ENCODE assay signal across 20 cellular contexts in the genomic region with DNA sequence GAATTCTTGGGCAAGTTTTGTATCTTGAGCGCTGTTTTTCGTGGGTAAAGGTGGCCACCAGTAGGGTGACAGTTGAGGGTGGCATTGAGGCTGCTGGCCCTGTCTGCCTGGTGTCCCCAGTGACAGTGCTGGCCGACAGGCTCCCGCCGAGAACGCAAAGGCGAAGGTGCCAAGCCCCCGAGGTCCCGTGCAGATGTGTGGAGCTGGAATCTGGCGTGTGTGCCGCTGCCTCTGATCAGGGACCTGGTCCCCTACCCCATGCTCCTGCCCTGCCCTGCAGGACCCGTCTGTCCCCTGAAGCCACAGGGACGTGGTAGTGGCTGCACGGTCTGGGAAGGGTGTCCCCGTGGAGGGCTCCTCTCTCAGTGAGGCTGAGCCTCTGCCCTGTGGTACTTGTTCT. TPM values are rescaled to one million over a fixed set of nuclear protein-coding genes. Genes with fewer than 3 reads are reported as not detected.
A peak's percentile ranks its signal among the peaks of the same experiment; 100 is the strongest.
DNase-seq lines count a peak whose midpoint lies in the region; ATAC-seq, FAIRE-seq and TF ChIP-seq lines count a peak whose summit lies in the region.
"Had no signal": no experiment of that assay in that cellular context is flagged by ENCODE, and none has a peak within 500 bp of the region (broad histone marks: within the 10 kb centered on the region; RNA-seq: fewer than 3 reads in every experiment).

No MANE protein-coding gene starts in this region.

- H3K4me1 ChIP-seq in heart right ventricle = peaks cover 21 to 45% (median 35%) of the 10 kb centered on the region in 9 donors
- H3K4me1 ChIP-seq in suprapubic skin = peaks cover 32% of the 10 kb centered on the region
- peaks cover 0 to 62% (median 31%) of the 10 kb centered on the region in 3 donors for H3K4me1 ChIP-seq in gastroesophageal sphincter

- FAIRE-seq in HTR-8/SVneo (lab: Jason Lieb, UNC) = no peak

- ATAC-seq in heart right ventricle (no peak), Right ventricle myocardium inferior (no peak), activated B cell treated with CpG ODN at 0.5 μM for 24 hours (ENCODE audit: low read depth) (no peak), gastroesophageal sphincter (no peak)
- ATAC-seq: left lung had no signal

- intact Hi-C loops in heart right ventricle (cut with DNase I) = loop anchor here in 2 of 10 donors (5.0 to 10.0 kb wide), 3 partner anchors 39 to 99 kb away; a partner anchor contains a TSS
- intact Hi-C loops in Right ventricle myocardium inferior (cut with DNase I) = no loop called here
- intact Hi-C loops in activated B cell treated with CpG ODN at 0.5 μM for 24 hours (cut with micrococcal nuclease) = no loop called here

- H3K4me3 ChIP-seq in heart right ventricle = peak overlapping the region in 2 of 10 donors; percentile 87 to 99
- peak overlapping the region; percentile 82 for H3K4me3 ChIP-seq in suprapubic skin
- no peak overlapping the region for H3K4me3 ChIP-seq in gastroesophageal sphincter
- H3K4me3 ChIP-seq: thyroid gland had no signal

- 80% methylated on average over 15 of the region's 15 CpGs for WGBS in heart right ventricle, 2 donors
- 89% methylated on average over 9 of the region's 15 CpGs for WGBS in suprapubic skin
- 100% methylated on average over 1 of the region's 15 CpGs; no CpG with 5 or more reads in 1 of the 2 donors for WGBS in gastroesophageal sphincter (ENCODE audit: low coverage in 1 of 2), 2 donors

- H3K27ac Mint-ChIP-seq in activated B cell treated with CpG ODN at 0.5 μM for 24 hours (peak overlapping the region; percentile 50), immature natural killer cell (peak overlapping the region in 1 of 6 donors; percentile 19)
- H3K27ac Mint-ChIP-seq: activated CD4-positive, alpha-beta memory T cell treated with anti-CD3 and anti-CD28 coated beads, Interleukin-2, amount 10 ng/mL, durations not matched to agents 7 days and 5 days had no signal

- H3K27ac ChIP-seq in heart right ventricle = peak overlapping the region in 7 of 10 donors; percentile 73 to 100 (median 98)
- H3K27ac ChIP-seq in suprapubic skin = no peak overlapping the region
- H3K27ac ChIP-seq in gastroesophageal sphincter = peak overlapping the region in 1 of 4 donors; percentile 88
- H3K27ac ChIP-seq: left lung, thyroid gland had no signal

- H3K27me3 Mint-ChIP-seq in activated B cell treated with CpG ODN at 0.5 μM for 24 hours (no peaks in the 10 kb centered on the region), immature natural killer cell (ENCODE audit: low read depth in 3 of 3) (peaks cover 6 to 15% (median 14%) of the 10 kb centered on the region in 3 donors)
- H3K27me3 Mint-ChIP-seq: activated CD4-positive, alpha-beta memory T cell treated with anti-CD3 and anti-CD28 coated beads, Interleukin-2, amount 10 ng/mL, durations not matched to agents 7 days and 5 days had no signal

- H3K4me3 Mint-ChIP-seq in activated B cell treated with CpG ODN at 0.5 μM for 24 hours (peak overlapping the region; percentile 19), immature natural killer cell (peak overlapping the region; percentile 22 to 98 (median 44))

- H3K9me3 ChIP-seq in heart right ventricle (no peaks in the 10 kb centered on the region), suprapubic skin (no peaks in the 10 kb centered on the region), gastroesophageal sphincter (no peaks in the 10 kb centered on the region)
- H3K9me3 ChIP-seq: esophagus muscularis mucosa, left lung, thyroid gland had no signal

- CTCF ChIA-PET in activated B cell treated with CpG ODN at 0.5 μM for 24 hours (lab: Charles Lee) = no interaction called here

- no peak for DNase-seq in heart right ventricle
- DNase-seq in Right ventricle myocardium inferior (ENCODE audit: missing footprints) = no peak
- DNase-seq in activated B cell treated with CpG ODN at 0.5 μM for 24 hours = no peak
- DNase-seq in immature natural killer cell = no peak
- DNase-seq in suprapubic skin (ENCODE audit: low spot score in 2 of 2) = no peak
- no peak for DNase-seq in HTR-8/SVneo (ENCODE audit: insufficient read length, low spot score)
- no peak for DNase-seq in GM10266 (ENCODE audit: extremely low spot score)
- DNase-seq: activated CD4-positive, alpha-beta memory T cell treated with anti-CD3 and anti-CD28 coated beads, Interleukin-2, amount 10 ng/mL, durations not matched to agents 7 days and 5 days; amygdala; DMS79; hippocampal formation; NCI-H1436; NCI-H524; nucleus accumbens; thyroid gland had no signal

- H3K27me3 ChIP-seq in heart right ventricle (no peaks in the 10 kb centered on the region), suprapubic skin (no peaks in the 10 kb centered on the region), gastroesophageal sphincter (no peaks in the 10 kb centered on the region)
- H3K27me3 ChIP-seq: esophagus muscularis mucosa, left lung, thyroid gland had no signal

- H3K9me3 Mint-ChIP-seq in activated B cell treated with CpG ODN at 0.5 μM for 24 hours (no peaks in the 10 kb centered on the region), immature natural killer cell (no peaks in the 10 kb centered on the region)
- H3K9me3 Mint-ChIP-seq: activated CD4-positive, alpha-beta memory T cell treated with anti-CD3 and anti-CD28 coated beads, Interleukin-2, amount 10 ng/mL, durations not matched to agents 7 days and 5 days had no signal

- H3K36me3 ChIP-seq in heart right ventricle (peaks cover 0 to 60% (median 38%) of the 10 kb centered on the region in 9 donors), suprapubic skin (peaks cover 43% of the 10 kb centered on the region), gastroesophageal sphincter (peaks cover 0 to 49% of the 10 kb centered on the region in 2 donors)

- TF ChIP-seq POLR2A in suprapubic skin (IDR thresholded peaks at IDR 0.05) (no peak), gastroesophageal sphincter (IDR thresholded peaks at IDR 0.05) (no peak)

- POLR2A ChIA-PET in activated B cell treated with CpG ODN at 0.5 μM for 24 hours (lab: Charles Lee) = interaction anchor here (0.6 to 2.6 kb wide), 4 partner anchors 30 to 652 kb away, joined by 3 to 18 read pairs (median 7); a partner anchor contains a TSS

- TF ChIP-seq EP300 in suprapubic skin (IDR thresholded peaks at IDR 0.05) = no peak
- TF ChIP-seq EP300 in gastroesophageal sphincter (IDR thresholded peaks at IDR 0.05) = no peak

- H3K36me3 Mint-ChIP-seq in activated B cell treated with CpG ODN at 0.5 μM for 24 hours (ENCODE audit: low read depth) = peaks cover 60% of the 10 kb centered on the region
- H3K36me3 Mint-ChIP-seq in immature natural killer cell = peaks cover 0 to 18% (median 4%) of the 10 kb centered on the region in 3 donors

- no peak for TF ChIP-seq CTCF in heart right ventricle (IDR thresholded peaks at IDR 0.05)
- TF ChIP-seq CTCF in activated B cell treated with CpG ODN at 0.5 μM for 24 hours (IDR thresholded peaks at IDR 0.05) = no peak
- no peak for TF ChIP-seq CTCF in suprapubic skin (IDR thresholded peaks at IDR 0.05)
- no peak for TF ChIP-seq CTCF in GM10266 (IDR thresholded peaks at IDR 0.05; ENCODE audit: control insufficient read depth, insufficient read depth, low read depth, missing control alignments)
- TF ChIP-seq CTCF in gastroesophageal sphincter (IDR thresholded peaks at IDR 0.05) = no peak

- H3K4me1 Mint-ChIP-seq in activated B cell treated with CpG ODN at 0.5 μM for 24 hours = peaks cover 43% of the 10 kb centered on the region
- H3K4me1 Mint-ChIP-seq in immature natural killer cell = peaks cover 29 to 43% of the 10 kb centered on the region in 2 donors

RNA-seq across cellular contexts. Expression of a gene that starts 3.5 kb away (rescaled TPM):
- total RNA-seq in heart right ventricle (10 to 100 TPM; 70.6 to 99.8 (median 84.6) TPM), Right ventricle myocardium inferior (89.4 TPM), activated B cell treated with CpG ODN at 0.5 μM for 24 hours (220 and 240 TPM in 2 replicates), suprapubic skin (100 to 1,000 TPM in 3 of 4 donors, 10 to 100 TPM in 1; 72.0 to 165 (median 107) TPM), gastroesophageal sphincter (10 to 100 TPM; 53.3 to 95.9 (median 76.9) TPM)
- polyA plus RNA-seq in heart right ventricle (10 to 100 TPM; 63.1 to 76.4 TPM), immature natural killer cell (100 to 1,000 TPM in 2 of 3 donors, 10 to 100 TPM in 1; 94.1 to 119 (median 101) TPM)

RNA-seq across cellular contexts. Expression of a gene that starts 20.5 kb away (rescaled TPM):
- total RNA-seq in heart right ventricle (1 to 10 TPM in 9 of 10 donors, under 1 TPM in 1; 0.37 to 3.8 (median 2.0) TPM), Right ventricle myocardium inferior (1.9 TPM), activated B cell treated with CpG ODN at 0.5 μM for 24 hours (6.5 and 8.5 TPM in 2 replicates), suprapubic skin (1 to 10 TPM in 3 of 4 donors, under 1 TPM in 1; 0.87 to 6.2 (median 2.5) TPM), gastroesophageal sphincter (10 to 100 TPM in 1 of 4 donors, 1 to 10 TPM in 3; 1.1 to 14.2 (median 3.0) TPM)
- polyA plus RNA-seq in heart right ventricle (1 to 10 TPM; 1.4 to 6.8 TPM), immature natural killer cell (1 to 10 TPM in 2 of 3 donors, not detected in 1; 1.9 to 4.0 TPM)

RNA-seq across cellular contexts. Expression of a gene that starts 38.8 kb away (rescaled TPM):
- total RNA-seq in heart right ventricle (10 to 100 TPM; 41.5 to 63.6 (median 56.0) TPM), Right ventricle myocardium inferior (54.6 TPM), activated B cell treated with CpG ODN at 0.5 μM for 24 hours (45.3 and 49.0 TPM in 2 replicates), suprapubic skin (10 to 100 TPM; 48.5 to 70.2 (median 62.1) TPM), gastroesophageal sphincter (100 to 1,000 TPM in 3 of 4 donors, 10 to 100 TPM in 1; 63.7 to 107 (median 103) TPM)
- polyA plus RNA-seq in heart right ventricle (10 to 100 TPM; 43.7 to 83.4 TPM), immature natural killer cell (100 to 1,000 TPM; 104 to 143 (median 114) TPM)

RNA-seq across cellular contexts. Expression of a gene that starts 38.8 kb away (rescaled TPM):
- total RNA-seq in heart right ventricle (10 to 100 TPM; 24.8 to 43.4 (median 29.9) TPM), Right ventricle myocardium inferior (35.0 TPM), activated B cell treated with CpG ODN at 0.5 μM for 24 hours (36.3 and 40.2 TPM in 2 replicates), suprapubic skin (10 to 100 TPM; 53.7 to 84.0 (median 69.5) TPM), gastroesophageal sphincter (10 to 100 TPM; 45.1 to 55.3 (median 50.5) TPM)
- polyA plus RNA-seq in heart right ventricle (10 to 100 TPM; 44.5 to 56.3 TPM), immature natural killer cell (10 to 100 TPM; 44.3 to 76.5 (median 64.1) TPM)

RNA-seq across cellular contexts. Expression of a gene that starts 57.0 kb away (rescaled TPM):
- under 1 TPM in 3 of 10 donors, not detected in 7; 0.28 to 0.44 (median 0.33) TPM for total RNA-seq in heart right ventricle
- under 1 TPM; 0.12 to 0.51 TPM for polyA plus RNA-seq in heart right ventricle
- 0.54 TPM for total RNA-seq in Right ventricle myocardium inferior
- not detected in 2 replicates for total RNA-seq in activated B cell treated with CpG ODN at 0.5 μM for 24 hours
- not detected for polyA plus RNA-seq in immature natural killer cell
- 10 to 100 TPM in 1 of 4 donors, under 1 TPM in 2, not detected in 1; 0.38 to 11.6 (median 0.83) TPM for total RNA-seq in suprapubic skin
- total RNA-seq in gastroesophageal sphincter = 1 to 10 TPM in 3 of 4 donors, not detected in 1; 2.8 to 6.4 (median 3.7) TPM
- total RNA-seq: activated CD4-positive, alpha-beta memory T cell treated with anti-CD3 and anti-CD28 coated beads, Interleukin-2, amount 10 ng/mL, durations not matched to agents 7 days and 5 days; RPMI7951; T-helper 2 cell treated with Interferon-gamma antibody and Interleukin-4, amounts not matched to agents 100 ng/mL and 5 ng/mL, for 36 hours had no signal
